25 cellular contexts compared by ENCODE assay signal in the genomic region with DNA sequence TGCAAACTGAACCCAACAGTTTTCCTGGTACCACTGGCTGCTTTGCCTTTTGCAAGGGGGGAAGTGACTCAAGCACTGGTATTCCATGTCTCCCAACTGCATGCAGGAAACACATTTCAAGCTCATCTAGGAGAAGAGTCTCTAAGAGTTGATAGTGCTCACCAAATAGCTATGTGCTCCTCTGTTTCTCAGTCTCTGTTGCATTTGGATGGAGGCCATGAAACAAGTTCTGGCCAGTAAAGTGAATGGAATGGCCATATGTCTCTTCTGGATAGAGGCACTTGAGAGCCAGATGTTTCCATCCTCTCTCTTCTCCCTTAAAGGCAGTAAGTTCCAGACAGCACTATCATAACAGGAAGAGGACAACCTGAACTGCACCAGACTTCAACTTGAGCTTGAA.
DNase-seq lines count a peak whose midpoint lies in the region; ATAC-seq and TF ChIP-seq lines count a peak whose summit lies in the region.
"Had no signal": no experiment of that assay in that cellular context is flagged by ENCODE, and none has a peak within 500 bp of the region (broad histone marks: within the 10 kb centered on the region; RNA-seq: fewer than 3 reads in every experiment).

No MANE protein-coding gene starts in this region.

- no peak overlapping the region for H4K12ac ChIP-seq in trophoblast cell (ENCODE audit: low read depth, low read length)

- no peaks in the 10 kb centered on the region for H3K79me1 ChIP-seq in trophoblast cell (ENCODE audit: low read length)

- H3K4me1 ChIP-seq in fibroblast of lung (ENCODE audit: control insufficient read depth, extremely low read depth, insufficient read depth, low read length) (no peaks in the 10 kb centered on the region), trophoblast cell (ENCODE audit: control insufficient read depth in 1 of 2, insufficient read depth in 2 of 2, low read length in 2 of 2) (no peaks in the 10 kb centered on the region), heart right ventricle (no peaks in the 10 kb centered on the region)
- H3K4me1 ChIP-seq: esophagus muscularis mucosa, psoas muscle had no signal

- no peak overlapping the region for H4K91ac ChIP-seq in trophoblast cell (ENCODE audit: low read depth, low read length)

- no peak overlapping the region for H4K8ac ChIP-seq in trophoblast cell (ENCODE audit: low read depth, low read length)

- DNase-seq in NCI-H1694 (lab: John Stamatoyannopoulos, UW) (peak; percentile 6), NCI-H1694 treated with DMSO at 0.1 percent for 48 hours (lab: John Stamatoyannopoulos, UW) (no peak), NCI-H2171 treated with DMSO at 0.1 percent for 48 hours (lab: John Stamatoyannopoulos, UW) (peak; percentile 54), fibroblast of lung (ENCODE audit: low read depth in 2 of 2) (peak; percentile 16 to 58), stromal cell of bone marrow (ENCODE audit: low read depth) (peak; percentile 14), trophoblast cell (no peak), NCI-H526 (lab: John Stamatoyannopoulos, UW) (no peak), heart right ventricle (no peak)
- DNase-seq: activated CD4-positive, alpha-beta T cell treated with anti-CD3 and anti-CD28 coated beads for 48 hours; activated naive CD4-positive, alpha-beta T cell; activated T-cell treated with anti-CD3 and anti-CD28 coated beads, Interleukin-2, amount 50 U/mL, for 4 hours; left colon; NCI-H146; NCI-H748 treated with DMSO at 0.1 percent for 48 hours; psoas muscle; SK-N-SH; T-helper 17 cell had no signal

- H3K18ac ChIP-seq in trophoblast cell (ENCODE audit: low read length) = no peak overlapping the region

- no peak overlapping the region for H3K4ac ChIP-seq in trophoblast cell (ENCODE audit: low read depth, low read length)

- H4K20me1 ChIP-seq in fibroblast of lung (ENCODE audit: control insufficient read depth, extremely low read depth, insufficient read depth, low read length) = no peaks in the 10 kb centered on the region
- H4K20me1 ChIP-seq: BLaER1 treated with 17β-estradiol and CSF1 and Interleukin-3, amounts not matched to agents 10 nM and 100 nM had no signal

- H2AK5ac ChIP-seq in trophoblast cell (ENCODE audit: low read length) = no peak overlapping the region

- H3K4me3 ChIP-seq in fibroblast of lung (replicated peaks in 1 of 4; ENCODE audit: control extremely low read depth in 1 of 4, insufficient read depth in 1 of 4, low read depth in 3 of 4, low read length in 4 of 4) = no peak overlapping the region
- H3K4me3 ChIP-seq in trophoblast cell (ENCODE audit: low read depth, low read length) = no peak overlapping the region
- H3K4me3 ChIP-seq in heart right ventricle = no peak overlapping the region
- H3K4me3 ChIP-seq: BLaER1 treated with 17β-estradiol and CSF1 and Interleukin-3, amounts not matched to agents 10 nM and 100 nM; coronary artery; esophagus muscularis mucosa; GM23338; psoas muscle had no signal

- H2AFZ ChIP-seq in fibroblast of lung (ENCODE audit: low read length) (no peak overlapping the region), trophoblast cell (ENCODE audit: insufficient read depth, low read length, poor library complexity) (no peak overlapping the region)
- H2AFZ ChIP-seq: GM23338 had no signal

- no peaks in the 10 kb centered on the region for H3K79me2 ChIP-seq in fibroblast of lung (ENCODE audit: control insufficient read depth, insufficient read depth, low read length)
- no peaks in the 10 kb centered on the region for H3K79me2 ChIP-seq in trophoblast cell (ENCODE audit: control insufficient read depth, insufficient read depth, low read length, poor library complexity)

- H3K4me2 ChIP-seq in fibroblast of lung (ENCODE audit: extremely low read depth, insufficient read depth, low read length) (no peak overlapping the region), trophoblast cell (ENCODE audit: low read length) (no peak overlapping the region)
- H3K4me2 ChIP-seq: BLaER1 treated with 17β-estradiol and CSF1 and Interleukin-3, amounts not matched to agents 10 nM and 100 nM; GM23338; KMS-11; SK-N-SH had no signal

- H2BK5ac ChIP-seq in trophoblast cell (ENCODE audit: low read depth, low read length, poor library complexity) = no peak overlapping the region

- TF ChIP-seq CTCF in fibroblast of lung (conservative IDR thresholded peaks at IDR 0.05 in 1 of 2, IDR thresholded peaks at IDR 0.05 in 1 of 2; ENCODE audit: low read depth in 1 of 2, low read length in 2 of 2) (no peak), heart right ventricle (IDR thresholded peaks at IDR 0.05) (no peak)

- intact Hi-C loops in heart right ventricle (cut with DNase I) = no loop called here

- no peak overlapping the region for H3K27ac ChIP-seq in fibroblast of lung (ENCODE audit: insufficient read depth, low read length)
- H3K27ac ChIP-seq in trophoblast cell (ENCODE audit: low read depth, low read length) = no peak overlapping the region
- H3K27ac ChIP-seq in heart right ventricle = no peak overlapping the region
- H3K27ac ChIP-seq: 22Rv1; BLaER1 treated with 17β-estradiol and CSF1 and Interleukin-3, amounts not matched to agents 10 nM and 100 nM; coronary artery; esophagus muscularis mucosa; KMS-11; neutrophil; psoas muscle; RWPE1 had no signal

- H3K9ac ChIP-seq in fibroblast of lung (ENCODE audit: insufficient read depth, low read length) (no peak overlapping the region), trophoblast cell (ENCODE audit: low read length) (no peak overlapping the region)
- H3K9ac ChIP-seq: BLaER1 treated with 17β-estradiol and CSF1 and Interleukin-3, amounts not matched to agents 10 nM and 100 nM; KMS-11; SK-N-SH had no signal

- ATAC-seq in heart right ventricle = no peak
- ATAC-seq: activated T-cell treated with anti-CD3 and anti-CD28 coated beads, Interleukin-2, amount 50 U/mL, for 4 hours; GM23338; left colon; psoas muscle; T-helper 17 cell had no signal

- H3K36me3 ChIP-seq in fibroblast of lung (ENCODE audit: control insufficient read depth, insufficient read depth, low read length) (no peaks in the 10 kb centered on the region), trophoblast cell (ENCODE audit: control insufficient read depth in 1 of 2, insufficient read depth in 2 of 2, low read length in 2 of 2) (no peaks in the 10 kb centered on the region), heart right ventricle (no peaks in the 10 kb centered on the region)
- H3K36me3 ChIP-seq: BLaER1 treated with 17β-estradiol and CSF1 and Interleukin-3, amounts not matched to agents 10 nM and 100 nM; esophagus muscularis mucosa; neutrophil had no signal

- H2BK120ac ChIP-seq in trophoblast cell (ENCODE audit: insufficient read depth, low read length, poor library complexity) = no peak overlapping the region

- no peaks in the 10 kb centered on the region for H3K27me3 ChIP-seq in fibroblast of lung (ENCODE audit: control insufficient read depth, insufficient read depth, low read length)
- H3K27me3 ChIP-seq in trophoblast cell (ENCODE audit: insufficient read depth, low read length) = no peaks in the 10 kb centered on the region
- H3K27me3 ChIP-seq in heart right ventricle = peaks cover 0 to 11% (median 0%) of the 10 kb centered on the region in 7 donors
- H3K27me3 ChIP-seq: BLaER1 treated with 17β-estradiol and CSF1 and Interleukin-3, amounts not matched to agents 10 nM and 100 nM; neutrophil had no signal

- H3K9me3 ChIP-seq in fibroblast of lung (ENCODE audit: control insufficient read depth, insufficient read depth, low read depth, low read length) (no peaks in the 10 kb centered on the region), trophoblast cell (ENCODE audit: insufficient read depth, low read depth, low read length) (no peaks in the 10 kb centered on the region), heart right ventricle (peaks cover 0 to 19% (median 2%) of the 10 kb centered on the region in 11 donors)
- H3K9me3 ChIP-seq: neutrophil, SK-N-SH had no signal

- no peak overlapping the region for H3K23ac ChIP-seq in trophoblast cell (ENCODE audit: low read length)

- H3K14ac ChIP-seq in trophoblast cell (ENCODE audit: low read length) = no peak overlapping the region

- no peak overlapping the region for H2BK12ac ChIP-seq in trophoblast cell (ENCODE audit: low read length)

Comparison
In these comparisons a context has a peak if more than half of its experiments do, and no peak if none do; other contexts are left out.
1. DNase-seq: peak in NCI-H1694 (single experiment), NCI-H2171 treated with DMSO at 0.1 percent for 48 hours (single experiment), fibroblast of lung (2 of 2) and stromal cell of bone marrow (single experiment); none in NCI-H1694 treated with DMSO at 0.1 percent for 48 hours (single experiment), trophoblast cell (0 of 2), NCI-H526 (0 of 2) and heart right ventricle (0 of 2).